Comparison of ENCODE assay signal across 1 cellular context in genomic region chr7:2232766-2233520, GRCh38.
TF ChIP-seq lines count a peak whose summit lies in the region.

TSS of gene MAD1L1 (minus strand) at chr7:2232945. CDS start at chr7:2230133, 2,812 bp downstream.

TF ChIP-seq in K562, 482 proteins besides CTCF, POLR2A, EP300 and RAD21 (continued from another document and continues in another):
- TF ChIP-seq TRIM25 (IDR thresholded peaks at IDR 0.05; ENCODE audit: borderline replicate concordance) (no peak), ZNF551 (CRISPR knock-in tag; IDR thresholded peaks at IDR 0.05) (no peak), ZNF449 (CRISPR knock-in tag; IDR thresholded peaks at IDR 0.05) (0 out of 2 replicates have a peak, but pooled peaks have one; percentile 31), ZBTB43 (CRISPR knock-in tag; IDR thresholded peaks at IDR 0.05) (no peak), ZEB2 (IDR thresholded peaks at IDR 0.05) (no peak), CHD1 (IDR thresholded peaks at IDR 0.05; ENCODE audit: low read length) (no peak), ZNF277 (CRISPR knock-in tag; IDR thresholded peaks at IDR 0.05; ENCODE audit: borderline replicate concordance) (no peak), FOS (IDR thresholded peaks at IDR 0.05; ENCODE audit: extremely low read depth, insufficient read length) (no peak), MECOM (CRISPR knock-in tag; IDR thresholded peaks at IDR 0.05) (0 out of 2 replicates have a peak, but pooled peaks have one; percentile 38), TSC22D4 (tag; IDR thresholded peaks at IDR 0.05) (no peak), ID3 (CRISPR knock-in tag; IDR thresholded peaks at IDR 0.05) (no peak), ID3 (tag; IDR thresholded peaks at IDR 0.05) (no peak), PCBP1 (IDR thresholded peaks at IDR 0.05; ENCODE audit: low read depth, low read length, poor library complexity, severe bottlenecking) (peak; percentile 95), THAP12 (CRISPR knock-in tag; IDR thresholded peaks at IDR 0.05) (no peak; the same call in 1 of the 2 replicates), TAL1 (IDR thresholded peaks at IDR 0.05) (no peak), PTBP1 (IDR thresholded peaks at IDR 0.05; ENCODE audit: low read depth, low read length) (no peak), ZNF318 (IDR thresholded peaks at IDR 0.05; ENCODE audit: borderline replicate concordance in 1 of 2, low read depth in 1 of 2) (no peak), POLR2B (IDR thresholded peaks at IDR 0.05; ENCODE audit: low read depth, partially characterized antibody) (no peak), PBX2 (CRISPR knock-in tag; IDR thresholded peaks at IDR 0.05; ENCODE audit: low read depth) (no peak), PBX2 (tag; conservative IDR thresholded peaks at IDR 0.05; ENCODE audit: low read depth) (no peak), KDM5B (IDR thresholded peaks at IDR 0.05; ENCODE audit: insufficient replicate concordance, low read depth, low read length) (peak; percentile 84), RAD51 (IDR thresholded peaks at IDR 0.05; ENCODE audit: borderline replicate concordance, low read depth) (no peak), RERE (CRISPR knock-in tag; IDR thresholded peaks at IDR 0.05; ENCODE audit: borderline replicate concordance) (no peak)
